In genomic region chr16:24983521-24983920, GRCh38 we compare ENCODE assay signal across 14 cellular contexts. TPM values are rescaled to one million over a fixed set of nuclear protein-coding genes. Genes with fewer than 3 reads are reported as not detected.
A peak's percentile ranks its signal among the peaks of the same experiment; 100 is the strongest.
DNase-seq lines count a peak whose midpoint lies in the region; ATAC-seq and TF ChIP-seq lines count a peak whose summit lies in the region.
"Had no signal": no experiment of that assay in that cellular context is flagged by ENCODE, and none has a peak within 500 bp of the region (broad histone marks: within the 10 kb centered on the region; RNA-seq: fewer than 3 reads in every experiment).

No MANE protein-coding gene starts in this region.

- H3K36me3 ChIP-seq in BLaER1 (peaks cover 15% of the 10 kb centered on the region; the same call in 1 of the 2 replicates), Peyer's patch (no peaks in the 10 kb centered on the region), esophagus (ENCODE audit: control insufficient read depth in 2 of 2, insufficient read depth in 2 of 2, low read length in 1 of 2) (no peaks in the 10 kb centered on the region), parathyroid adenoma (ENCODE audit: control insufficient read depth, insufficient read depth, low read length) (no peaks in the 10 kb centered on the region), OCI-LY7 (ENCODE audit: insufficient read depth, low read length) (peaks cover 7% of the 10 kb centered on the region; the same call in 1 of the 2 replicates)
- H3K36me3 ChIP-seq: neutrophil had no signal

- peaks cover 14% of the 10 kb centered on the region; the same call in 1 of the 2 replicates for H3K9me3 ChIP-seq in BLaER1
- no peaks in the 10 kb centered on the region for H3K9me3 ChIP-seq in Peyer's patch
- no peaks in the 10 kb centered on the region for H3K9me3 ChIP-seq in esophagus (ENCODE audit: control insufficient read depth in 2 of 2, insufficient read depth in 1 of 2, low read depth in 1 of 2, low read length in 1 of 2)
- no peaks in the 10 kb centered on the region for H3K9me3 ChIP-seq in parathyroid adenoma (ENCODE audit: control insufficient read depth, low read length)
- peaks cover 11% of the 10 kb centered on the region; the same call in 1 of the 2 replicates for H3K9me3 ChIP-seq in OCI-LY7 (ENCODE audit: low read length)
- H3K9me3 ChIP-seq: neutrophil had no signal

- H4K20me1 ChIP-seq in BLaER1 (peaks cover 99% of the 10 kb centered on the region), OCI-LY7 (ENCODE audit: insufficient read depth, low read length) (no peaks in the 10 kb centered on the region)

- H3K9me3 Mint-ChIP-seq in activated naive CD4-positive, alpha-beta T cell treated with anti-CD3 and anti-CD28 coated beads, Interleukin-2, amount 50 U/mL, for 72 hours: peaks cover 0 to 4% of the 10 kb centered on the region in 2 donors

- H3K4me1 ChIP-seq in BLaER1 (peaks cover 77% of the 10 kb centered on the region), Peyer's patch (peaks cover 5 to 37% (median 17%) of the 10 kb centered on the region in 4 donors), esophagus (ENCODE audit: control insufficient read depth in 2 of 2, insufficient read depth in 2 of 2, low read length in 1 of 2) (peaks cover 6 to 9% of the 10 kb centered on the region in 2 donors), parathyroid adenoma (peaks cover 12% of the 10 kb centered on the region), OCI-LY7 (ENCODE audit: insufficient read depth, low read length, poor library complexity, severe bottlenecking) (peaks cover 51% of the 10 kb centered on the region)

- BruUV-seq in OCI-LY7 (replicated peaks; lab: Mats Ljungman, UMichigan): no TSS peak

- intact Hi-C loops in OCI-LY7 (cut with micrococcal nuclease; ENCODE audit: unreplicated experiment): no loop called here

- H3K4me3 ChIP-seq in BLaER1 (no peak overlapping the region), Peyer's patch (no peak overlapping the region), esophagus (ENCODE audit: low read depth in 1 of 2, low read length in 2 of 2) (no peak overlapping the region), parathyroid adenoma (ENCODE audit: low read depth, low read length) (no peak overlapping the region), OCI-LY7 (ENCODE audit: low read depth, low read length, poor library complexity, severe bottlenecking) (no peak overlapping the region)

- TF ChIP-seq POLR2A in Peyer's patch (IDR thresholded peaks at IDR 0.05): no peak

- CTCF ChIA-PET in OCI-LY7 (lab: Charles Lee; ENCODE audit: unreplicated experiment): no interaction called here

- peak overlapping the region in 1 of 2 donors; percentile 16 for H3K27ac Mint-ChIP-seq in activated naive CD4-positive, alpha-beta T cell treated with anti-CD3 and anti-CD28 coated beads, Interleukin-2, amount 50 U/mL, for 72 hours
- H3K27ac Mint-ChIP-seq: activated naive CD8-positive, alpha-beta T cell treated with anti-CD3 and anti-CD28 coated beads, Interleukin-2, amount 10 ng/mL, durations not matched to agents 7 days and 5 days had no signal

- no peaks in the 10 kb centered on the region for H3K27me3 ChIP-seq in BLaER1
- H3K27me3 ChIP-seq in Peyer's patch: no peaks in the 10 kb centered on the region
- no peaks in the 10 kb centered on the region for H3K27me3 ChIP-seq in esophagus (ENCODE audit: control insufficient read depth in 1 of 2, insufficient read depth in 2 of 2, low read length in 2 of 2)
- H3K27me3 ChIP-seq in parathyroid adenoma (ENCODE audit: control insufficient read depth, insufficient read depth, low read length): no peaks in the 10 kb centered on the region
- H3K27me3 ChIP-seq: neutrophil had no signal

- H2AFZ ChIP-seq in parathyroid adenoma (no peak overlapping the region), OCI-LY7 (ENCODE audit: low read length) (no peak overlapping the region)

- 72 to 74% methylated on average over 7 of the region's 7 CpGs for WGBS in esophagus, 2 donors

- H3K9ac ChIP-seq in BLaER1: no peak overlapping the region
- H3K9ac ChIP-seq in parathyroid adenoma: no peak overlapping the region

- no peak for ATAC-seq in activated naive CD4-positive, alpha-beta T cell treated with anti-CD3 and anti-CD28 coated beads, Interleukin-2, amount 50 U/mL, for 72 hours

- TF ChIP-seq CTCF in Peyer's patch (IDR thresholded peaks at IDR 0.05): no peak
- TF ChIP-seq CTCF in parathyroid adenoma (IDR thresholded peaks at IDR 0.05): no peak
- TF ChIP-seq CTCF in OCI-LY7 (conservative IDR thresholded peaks at IDR 0.05; ENCODE audit: low read length): no peak

- POLR2A ChIA-PET in OCI-LY7 (lab: Charles Lee): interaction anchor here (1.0 kb wide), 1 partner anchor 27 kb away, joined by 3 read pairs; no protein-coding TSS in a partner anchor

- H3K27ac ChIP-seq in BLaER1 (peak overlapping the region; percentile 26; the same call in 1 of the 2 replicates), Peyer's patch (peak overlapping the region in 3 of 4 donors; percentile 31 to 49 (median 44)), esophagus (ENCODE audit: low read depth in 2 of 2, low read length in 1 of 2) (peak overlapping the region; percentile 49 to 53), parathyroid adenoma (peak overlapping the region; percentile 27), OCI-LY7 (ENCODE audit: low read depth, low read length, poor library complexity, severe bottlenecking) (no peak overlapping the region)
- H3K27ac ChIP-seq: neutrophil had no signal

- DNase-seq in Peyer's patch (peak in 1 of 3 donors; percentile 17), GM03348 (ENCODE audit: low spot score) (no peak), OCI-LY7 (ENCODE audit: low spot score) (no peak)
- DNase-seq in activated naive CD4-positive, alpha-beta T cell treated with anti-CD3 and anti-CD28 coated beads, Interleukin-2, amount 50 U/mL, for 72 hours (ENCODE audit: low spot score in 2 of 2): no peak
- no peak for DNase-seq in activated naive CD4-positive, alpha-beta T cell (lab: John Stamatoyannopoulos, UW)
- DNase-seq: activated CD4-positive, CD25-positive, alpha-beta regulatory T cell treated with anti-CD3 and anti-CD28 coated beads, Interleukin-2, amount 50 U/mL, for 72 hours; activated naive CD8-positive, alpha-beta T cell treated with anti-CD3 and anti-CD28 coated beads, Interleukin-2, amount 10 ng/mL, durations not matched to agents 7 days and 5 days; C1 segment of cervical spinal cord; NCI-H1048; NCI-H748 treated with DMSO at 0.1 percent for 48 hours had no signal

- peaks cover 0 to 21% of the 10 kb centered on the region in 2 donors for H3K36me3 Mint-ChIP-seq in activated naive CD4-positive, alpha-beta T cell treated with anti-CD3 and anti-CD28 coated beads, Interleukin-2, amount 50 U/mL, for 72 hours

- H3K79me2 ChIP-seq in parathyroid adenoma (peaks cover 47% of the 10 kb centered on the region), OCI-LY7 (ENCODE audit: insufficient read depth, low read depth, low read length) (peaks cover 12% of the 10 kb centered on the region; the same call in 1 of the 2 replicates)

- H3K4me2 ChIP-seq in BLaER1 (peak overlapping the region; percentile 68), parathyroid adenoma (ENCODE audit: low read length) (no peak overlapping the region), OCI-LY7 (ENCODE audit: low read length) (no peak overlapping the region)

- no peaks in the 10 kb centered on the region for H3K9me2 ChIP-seq in OCI-LY7 (ENCODE audit: insufficient read depth, low read length)

RNA-seq across cellular contexts. Expression of gene ARHGAP17, which starts 31.6 kb away (rescaled TPM):
- total RNA-seq in Peyer's patch (100 to 1,000 TPM in 3 of 4 donors, 10 to 100 TPM in 1; 75.9 to 181 (median 136) TPM), OCI-LY7 (2022) (89.3 and 95.1 TPM in 2 replicates)
- 10 to 100 TPM; 21.7 to 25.0 TPM for polyA plus RNA-seq in esophagus
- total RNA-seq in activated naive CD4-positive, alpha-beta T cell treated with anti-CD3 and anti-CD28 coated beads, Interleukin-2, amount 50 U/mL, for 72 hours: 10 to 100 TPM; 66.8 to 72.0 TPM
- 31.4 and 37.1 TPM in 2 replicates for total RNA-seq in OCI-LY7 (2014; rRNA removed; shearing (Covaris generic))
